Comparison of ENCODE assay signal across 1 cellular context in the genomic region with DNA sequence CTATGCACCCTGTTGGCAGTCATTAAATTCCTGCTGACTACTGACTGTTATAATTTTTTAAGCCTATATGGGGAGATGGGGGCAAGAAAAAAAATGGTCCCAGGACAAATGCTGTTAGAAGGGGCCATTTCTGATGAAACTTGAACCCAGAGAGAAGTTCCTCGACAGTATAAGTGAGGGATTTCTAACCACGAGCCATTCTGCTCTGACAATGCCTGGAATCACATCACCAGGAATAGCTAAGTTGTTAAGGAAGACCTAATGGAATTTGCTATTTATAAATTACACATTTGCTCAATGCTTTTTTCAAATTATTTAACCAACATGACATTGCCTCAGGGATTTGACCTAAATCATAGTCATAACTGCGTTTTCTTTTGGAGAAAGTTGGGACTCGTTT.
TF ChIP-seq lines count a peak whose summit lies in the region.

No MANE protein-coding gene starts in this region.

TF ChIP-seq in H1, 55 proteins besides CTCF, POLR2A, EP300 and RAD21 (continued from another document):
- TF ChIP-seq MAX (IDR thresholded peaks at IDR 0.05): no peak
- TF ChIP-seq SIRT6 (IDR thresholded peaks at IDR 0.05; ENCODE audit: low read length): no peak
- no peak for TF ChIP-seq CEBPB (IDR thresholded peaks at IDR 0.05; ENCODE audit: low read depth, low read length)
- TF ChIP-seq HDAC2 (IDR thresholded peaks at IDR 0.05; ENCODE audit: borderline replicate concordance in 1 of 2, low read depth in 2 of 2, low read length in 2 of 2): no peak
- TF ChIP-seq JUN (IDR thresholded peaks at IDR 0.05; ENCODE audit: low read depth, low read length): no peak
- TF ChIP-seq, protein P1, sequence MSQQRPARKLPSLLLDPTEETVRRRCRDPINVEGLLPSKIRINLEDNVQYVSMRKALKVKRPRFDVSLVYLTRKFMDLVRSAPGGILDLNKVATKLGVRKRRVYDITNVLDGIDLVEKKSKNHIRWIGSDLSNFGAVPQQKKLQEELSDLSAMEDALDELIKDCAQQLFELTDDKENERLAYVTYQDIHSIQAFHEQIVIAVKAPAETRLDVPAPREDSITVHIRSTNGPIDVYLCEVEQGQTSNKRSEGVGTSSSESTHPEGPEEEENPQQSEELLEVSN (IDR thresholded peaks at IDR 0.05): no peak
- TF ChIP-seq CHD2 (IDR thresholded peaks at IDR 0.05; ENCODE audit: low read length): no peak
- no peak for TF ChIP-seq TAF7 (optimal IDR thresholded peaks at IDR 0.05; ENCODE audit: borderline replicate concordance, low read depth, low read length)
- no peak for TF ChIP-seq CHD1 (IDR thresholded peaks at IDR 0.05; ENCODE audit: low read depth, low read length)
